Comparison of ENCODE assay signal across 3 cellular contexts in the genomic region with DNA sequence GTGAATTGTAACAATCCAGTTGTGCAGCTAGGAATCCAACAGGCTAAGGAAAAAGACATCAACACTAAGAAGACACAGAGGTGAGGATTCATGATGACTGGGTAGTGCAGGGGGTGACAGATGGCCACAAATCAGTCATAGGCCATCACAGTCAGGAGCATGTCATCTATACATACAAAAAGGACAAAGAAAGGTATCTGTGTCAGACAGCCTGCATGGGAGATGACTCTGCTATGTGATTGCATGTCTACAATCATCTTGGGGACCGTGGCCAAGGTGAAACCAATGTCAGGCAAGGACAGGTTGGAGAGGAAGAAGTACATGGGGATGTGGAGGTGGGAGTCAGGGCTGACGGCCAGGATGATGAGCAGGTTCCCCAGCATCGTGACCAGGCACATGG. TPM values are rescaled to one million over a fixed set of nuclear protein-coding genes. Genes with fewer than 3 reads are reported as not detected.
"Had no signal": no experiment of that assay in that cellular context is flagged by ENCODE, and none has a peak within 500 bp of the region (broad histone marks: within the 10 kb centered on the region; RNA-seq: fewer than 3 reads in every experiment).

No MANE protein-coding gene starts in this region.

RNA-seq across cellular contexts. Expression of a gene that starts 16.0 kb away (rescaled TPM):
- total RNA-seq: LHCN-M2, M059J, MCF 10A had no signal
